In the genomic region with DNA sequence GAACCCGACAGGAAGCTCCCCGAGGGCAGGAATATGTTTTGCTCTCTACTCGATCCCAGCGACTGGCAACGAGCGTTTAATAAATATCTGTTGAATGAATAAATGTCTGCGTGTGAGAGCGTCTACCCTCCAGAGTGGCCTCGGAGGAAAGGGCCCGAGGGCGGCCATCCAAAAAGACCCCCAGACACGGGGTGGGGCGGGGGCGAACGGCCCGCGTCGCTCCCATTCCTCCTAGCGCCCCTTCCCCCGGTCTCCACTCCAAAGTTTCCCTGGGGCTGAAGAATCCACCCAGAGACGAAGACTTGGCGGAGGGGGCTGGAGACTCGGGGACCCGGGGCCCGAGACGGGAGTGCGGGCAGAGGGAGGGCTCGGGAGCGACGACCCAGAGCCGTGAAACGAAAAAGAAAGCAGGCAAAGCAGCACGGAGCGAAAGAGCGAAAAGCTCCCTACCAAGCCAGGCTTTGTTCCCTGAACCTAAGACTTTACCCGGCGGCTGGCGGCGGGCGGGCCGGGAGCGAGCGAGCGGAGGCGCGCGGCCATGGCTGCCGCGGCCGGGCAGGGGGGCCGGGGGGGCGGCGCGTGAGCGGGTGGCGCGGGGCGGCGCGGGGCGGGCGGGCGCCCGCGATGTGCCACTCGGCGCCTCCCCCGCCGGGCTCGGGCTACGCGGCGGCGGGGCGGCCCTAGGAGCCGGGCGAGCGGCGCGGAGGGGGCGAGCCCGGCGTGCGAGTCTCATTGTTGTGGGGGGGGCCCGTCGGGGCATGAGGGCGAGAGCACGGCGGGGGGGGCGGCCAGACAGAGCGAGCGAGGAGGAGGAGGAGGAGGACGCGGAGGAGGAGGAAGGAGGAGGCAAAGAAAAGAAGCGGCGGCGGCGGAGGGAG, we compare ENCODE assay signal across 1 cellular context.
TF ChIP-seq lines count a peak whose summit lies in the region.

Gene MLLT6, plus strand, starts transcription at position 629 of the 878 bp plus-strand sequence. CDS start 360 bp downstream, outside the sequence.

TF ChIP-seq in A549, 52 proteins besides CTCF, POLR2A, EP300 and RAD21 (continued from another document):
- TF ChIP-seq, protein P1, sequence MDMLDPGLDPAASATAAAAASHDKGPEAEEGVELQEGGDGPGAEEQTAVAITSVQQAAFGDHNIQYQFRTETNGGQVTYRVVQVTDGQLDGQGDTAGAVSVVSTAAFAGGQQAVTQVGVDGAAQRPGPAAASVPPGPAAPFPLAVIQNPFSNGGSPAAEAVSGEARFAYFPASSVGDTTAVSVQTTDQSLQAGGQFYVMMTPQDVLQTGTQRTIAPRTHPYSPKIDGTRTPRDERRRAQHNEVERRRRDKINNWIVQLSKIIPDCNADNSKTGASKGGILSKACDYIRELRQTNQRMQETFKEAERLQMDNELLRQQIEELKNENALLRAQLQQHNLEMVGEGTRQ (IDR thresholded peaks at IDR 0.05) = no peak
- TF ChIP-seq ZFP36 (IDR thresholded peaks at IDR 0.05; ENCODE audit: borderline replicate concordance, partially characterized antibody) (no peak), CEBPB (IDR thresholded peaks at IDR 0.05) (no peak), JUN (IDR thresholded peaks at IDR 0.05) (peak in 1 of 2 experiments; percentile 53; a peak in 2 of 5 replicates), JUNB (IDR thresholded peaks at IDR 0.05) (no peak), BHLHE40 (IDR thresholded peaks at IDR 0.05; ENCODE audit: low read depth, low read length) (no peak), HDAC2 (IDR thresholded peaks at IDR 0.05) (no peak), RARB (CRISPR knock-in tag; IDR thresholded peaks at IDR 0.05) (no peak), PBX3 (IDR thresholded peaks at IDR 0.05) (no peak), CBX8 (IDR thresholded peaks at IDR 0.05) (no peak), KDM1A (IDR thresholded peaks at IDR 0.05; ENCODE audit: low read depth) (no peak), FOXS1 (CRISPR knock-in tag; IDR thresholded peaks at IDR 0.05) (no peak), ZC3H11A (IDR thresholded peaks at IDR 0.05) (no peak)
- TF ChIP-seq, protein P2, sequence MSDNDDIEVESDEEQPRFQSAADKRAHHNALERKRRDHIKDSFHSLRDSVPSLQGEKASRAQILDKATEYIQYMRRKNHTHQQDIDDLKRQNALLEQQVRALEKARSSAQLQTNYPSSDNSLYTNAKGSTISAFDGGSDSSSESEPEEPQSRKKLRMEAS (IDR thresholded peaks at IDR 0.05) = peak; percentile 52; the same call in 1 of the 2 replicates
- TF ChIP-seq, protein P3, sequence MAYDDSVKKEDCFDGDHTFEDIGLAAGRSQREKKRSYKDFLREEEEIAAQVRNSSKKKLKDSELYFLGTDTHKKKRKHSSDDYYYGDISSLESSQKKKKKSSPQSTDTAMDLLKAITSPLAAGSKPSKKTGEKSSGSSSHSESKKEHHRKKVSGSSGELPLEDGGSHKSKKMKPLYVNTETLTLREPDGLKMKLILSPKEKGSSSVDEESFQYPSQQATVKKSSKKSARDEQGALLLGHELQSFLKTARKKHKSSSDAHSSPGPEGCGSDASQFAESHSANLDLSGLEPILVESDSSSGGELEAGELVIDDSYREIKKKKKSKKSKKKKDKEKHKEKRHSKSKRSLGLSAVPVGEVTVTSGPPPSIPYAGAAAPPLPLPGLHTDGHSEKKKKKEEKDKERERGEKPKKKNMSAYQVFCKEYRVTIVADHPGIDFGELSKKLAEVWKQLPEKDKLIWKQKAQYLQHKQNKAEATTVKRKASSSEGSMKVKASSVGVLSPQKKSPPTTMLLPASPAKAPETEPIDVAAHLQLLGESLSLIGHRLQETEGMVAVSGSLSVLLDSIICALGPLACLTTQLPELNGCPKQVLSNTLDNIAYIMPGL (CRISPR knock-in tag; IDR thresholded peaks at IDR 0.05; ENCODE audit: borderline replicate concordance) = no peak
